15 cellular contexts compared by ENCODE assay signal in genomic region chr13:110521946-110522345, GRCh38. TPM values are rescaled to one million over a fixed set of nuclear protein-coding genes. Genes with fewer than 3 reads are reported as not detected.
DNase-seq lines count a peak whose midpoint lies in the region; ATAC-seq, FAIRE-seq and TF ChIP-seq lines count a peak whose summit lies in the region.
"Had no signal": no experiment of that assay in that cellular context is flagged by ENCODE, and none has a peak within 500 bp of the region (broad histone marks: within the 10 kb centered on the region; RNA-seq: fewer than 3 reads in every experiment).

No MANE protein-coding gene starts in this region.

- H3K4me1 ChIP-seq in A549 = peaks cover 16% of the 10 kb centered on the region; the same call in 2 of the 3 replicates
- 0 out of 2 replicates have a peak, but pooled peaks cover 2% of the 10 kb centered on the region for H3K4me1 ChIP-seq in H9 (ENCODE audit: insufficient read depth, low read length)
- H3K4me1 ChIP-seq in right lobe of liver = peaks cover 2 to 63% (median 33%) of the 10 kb centered on the region in 4 donors

- no peaks in the 10 kb centered on the region for H3K27me3 Mint-ChIP-seq in H9 (ENCODE audit: low read depth)
- H3K27me3 Mint-ChIP-seq: activated T-helper 17 cell treated with anti-CD3 and anti-CD28 coated beads, Interleukin-2, amount 50 U/mL, for 72 hours; central memory CD8-positive, alpha-beta T cell had no signal

- H3K18ac ChIP-seq in H9 (ENCODE audit: insufficient read length, low read depth, low read length) = no peak overlapping the region

- 71% methylated on average over 5 of the region's 7 CpGs for WGBS in A549 (ENCODE audit: missing lambda C conversion rate)
- WGBS in H9 (ENCODE audit: extremely low coverage, insufficient read length, low lambda C conversion rate) = no CpG with 5 or more reads among the region's 7 CpGs
- WGBS in right lobe of liver (ENCODE audit: insufficient coverage, low coverage, low lambda C conversion rate, missing lambda C conversion rate) = 26% methylated on average over 5 of the region's 7 CpGs

- H2BK120ac ChIP-seq in H9 (ENCODE audit: low read depth, low read length, poor library complexity, severe bottlenecking) = no peak overlapping the region

- no peak overlapping the region for H2BK15ac ChIP-seq in H9 (ENCODE audit: low read depth, low read length)

- no peak overlapping the region for H4K5ac ChIP-seq in H9 (ENCODE audit: insufficient read length, low read depth, low read length)

- peak overlapping the region in 2 of 3 experiments; percentile 35 to 71; a peak in 2 of 7 replicates for H3K27ac Mint-ChIP-seq in H9
- H3K27ac Mint-ChIP-seq: activated T-helper 17 cell treated with anti-CD3 and anti-CD28 coated beads, Interleukin-2, amount 50 U/mL, for 72 hours had no signal

- H3K23me2 ChIP-seq in H9 (ENCODE audit: insufficient read length, low read depth, low read length, poor library complexity, severe bottlenecking) = no peaks in the 10 kb centered on the region

- no peaks in the 10 kb centered on the region for H3K27me3 ChIP-seq in H9 (ENCODE audit: insufficient read depth, low read length)
- no peaks in the 10 kb centered on the region for H3K27me3 ChIP-seq in right lobe of liver

- no peak overlapping the region for H3K56ac ChIP-seq in H9 (ENCODE audit: insufficient read length, low read depth, low read length)

- ATAC-seq in A549 = no peak
- ATAC-seq in right lobe of liver = peak in 3 of 4 donors; percentile 1 to 8 (median 5)
- ATAC-seq: activated T-helper 17 cell treated with anti-CD3 and anti-CD28 coated beads, Interleukin-2, amount 50 U/mL, for 72 hours; HCT116 had no signal

- no peak for TF ChIP-seq RAD21 in A549 (conservative IDR thresholded peaks at IDR 0.05 in 1 of 2, IDR thresholded peaks at IDR 0.05 in 1 of 2)

- no peak overlapping the region for H3K4ac ChIP-seq in H9 (ENCODE audit: low read depth, low read length)

- H3K9me3 Mint-ChIP-seq in H9 = no peaks in the 10 kb centered on the region
- H3K9me3 Mint-ChIP-seq: activated T-helper 17 cell treated with anti-CD3 and anti-CD28 coated beads, Interleukin-2, amount 50 U/mL, for 72 hours; central memory CD8-positive, alpha-beta T cell had no signal

- TF ChIP-seq EP300 in A549 (IDR thresholded peaks at IDR 0.05) = no peak

- H4K8ac ChIP-seq in H9 (replicated peaks; ENCODE audit: insufficient read length, low read depth, low read length) = no peak overlapping the region

- H3K14ac ChIP-seq in H9 (ENCODE audit: insufficient read depth, low read length) = no peak overlapping the region

- no peak for TF ChIP-seq CTCF in A549 (IDR thresholded peaks at IDR 0.05)
- no peak for TF ChIP-seq CTCF in H9 (conservative IDR thresholded peaks at IDR 0.05)
- no peak for TF ChIP-seq CTCF in right lobe of liver (IDR thresholded peaks at IDR 0.05)

- H3K79me2 ChIP-seq in H9 (ENCODE audit: insufficient read depth, low read length) = peaks cover 2% of the 10 kb centered on the region; the same call in 1 of the 2 replicates

- H2BK5ac ChIP-seq in H9 (ENCODE audit: insufficient read length, low read length) = no peak overlapping the region

- no peaks in the 10 kb centered on the region for H3K9me3 ChIP-seq in A549
- no peaks in the 10 kb centered on the region for H3K9me3 ChIP-seq in H9 (ENCODE audit: control insufficient read depth, low read depth, low read length)
- H3K9me3 ChIP-seq in right lobe of liver = no peaks in the 10 kb centered on the region
- H3K9me3 ChIP-seq: SJSA1 had no signal

- peaks cover 4% of the 10 kb centered on the region for H3K79me1 ChIP-seq in H9 (ENCODE audit: insufficient read depth, low read depth, low read length, poor library complexity, severe bottlenecking)

- intact Hi-C loops in right lobe of liver (cut with DNase I) = no loop called here

- H2BK20ac ChIP-seq in H9 (ENCODE audit: low read depth, low read length, poor library complexity, severe bottlenecking) = no peak overlapping the region

- H3K4me3 ChIP-seq in A549 = no peak overlapping the region
- H3K4me3 ChIP-seq in right lobe of liver = no peak overlapping the region
- H3K4me3 ChIP-seq: SJSA1 had no signal

- H2AFZ ChIP-seq in H9 (ENCODE audit: low read length) = no peak overlapping the region

- H3K4me3 Mint-ChIP-seq in H9 = no peak overlapping the region
- H3K4me3 Mint-ChIP-seq: activated T-helper 17 cell treated with anti-CD3 and anti-CD28 coated beads, Interleukin-2, amount 50 U/mL, for 72 hours; central memory CD8-positive, alpha-beta T cell had no signal

- FAIRE-seq in A549 (lab: Jason Lieb, UNC) (no peak), frontal cortex (lab: Jason Lieb, UNC) (no peak)

- H3T11ph ChIP-seq in H9 (ENCODE audit: low read length) = no peak overlapping the region

- POLR2A ChIA-PET in A549 (lab: Yijun Ruan, JAX) = no interaction called here

- H3K23ac ChIP-seq in H9 (ENCODE audit: insufficient read length, low read depth, low read length) = no peak overlapping the region

- H2BK12ac ChIP-seq in H9 (ENCODE audit: insufficient read length, low read depth, low read length) = no peak overlapping the region

- DNase-seq in A549 (ENCODE audit: low read depth in 1 of 2, low spot score in 1 of 2) (no peak), H9 (no peak), SKM-1 treated with dmso at 0.1 percent for 144 hours (lab: John Stamatoyannopoulos, UW; ENCODE audit: unreplicated experiment) (peak; percentile 91), right lobe of liver (peak in 1 of 3 donors; percentile 60), NCI-H1694 (lab: John Stamatoyannopoulos, UW) (no peak), frontal cortex (ENCODE audit: low spot score in 2 of 2) (no peak), NCI-H2196 (lab: John Stamatoyannopoulos, UW; ENCODE audit: unreplicated experiment) (no peak)
- DNase-seq in stimulated activated CD4-positive, alpha-beta T cell treated with anti-CD3 and anti-CD28 coated beads, Interleukin-1b, Interleukin-23, amount 100 ng/mL, for 48 hours = no peak
- DNase-seq: stimulated activated CD4-positive, alpha-beta T cell treated with anti-CD3 and anti-CD28 coated beads, Interleukin-2, amount 100 ng/mL, for 24 hours; stimulated activated naive CD4-positive, alpha-beta T cell treated with Interleukin-2 at 50 U/mL for 16 hours had no signal

- no peak for TF ChIP-seq POLR2A in A549 (IDR thresholded peaks at IDR 0.05; ENCODE audit: low read length)
- TF ChIP-seq POLR2A in right lobe of liver (IDR thresholded peaks at IDR 0.05) = no peak

- H4K91ac ChIP-seq in H9 (ENCODE audit: insufficient read length, low read depth, low read length) = no peak overlapping the region

- H3K9ac ChIP-seq in H9 (ENCODE audit: extremely low read depth, insufficient read length, low read length) = no peak overlapping the region

- H4K20me1 ChIP-seq in H9 (ENCODE audit: control insufficient read depth, insufficient read depth, insufficient read length) = no peaks in the 10 kb centered on the region

- peaks cover 0 to 21% (median 4%) of the 10 kb centered on the region in 3 experiments; a peak in 3 of 7 replicates for H3K36me3 Mint-ChIP-seq in H9 (ENCODE audit: insufficient read depth in 1 of 3, low read depth in 3 of 3)

- peaks cover 13 to 21% of the 10 kb centered on the region in 2 experiments for H3K4me1 Mint-ChIP-seq in H9
- H3K4me1 Mint-ChIP-seq: activated T-helper 17 cell treated with anti-CD3 and anti-CD28 coated beads, Interleukin-2, amount 50 U/mL, for 72 hours had no signal

- CTCF ChIA-PET in A549 (lab: Yijun Ruan, JAX) = interaction anchor here (1.2 to 1.3 kb wide), 2 partner anchors 15 to 17 kb away, joined by 3 to 5 read pairs; no protein-coding TSS in a partner anchor

- no peak overlapping the region for H2AK5ac ChIP-seq in H9 (ENCODE audit: insufficient read length, low read length)

- H3K4me2 ChIP-seq in A549 (no peak overlapping the region), H9 (ENCODE audit: insufficient read depth, insufficient read length, low read length) (no peak overlapping the region)

- H3K27ac ChIP-seq in A549 = peak overlapping the region; percentile 24 to 50; a peak in 1 of 6 replicates
- no peak overlapping the region for H3K27ac ChIP-seq in H9 (ENCODE audit: insufficient read length, low read depth, low read length)
- H3K27ac ChIP-seq in right lobe of liver = peak overlapping the region; percentile 71 to 85 (median 79)
- H3K27ac ChIP-seq: SJSA1 had no signal

- peaks cover 0 to 9% (median 0%) of the 10 kb centered on the region in 4 donors for H3K36me3 ChIP-seq in right lobe of liver
- H3K36me3 ChIP-seq: SJSA1 had no signal

TF ChIP-seq in A549, 52 proteins besides CTCF, POLR2A, EP300 and RAD21:
- TF ChIP-seq RCOR1 (IDR thresholded peaks at IDR 0.05; ENCODE audit: low read depth, low read length) (no peak), CEBPB (IDR thresholded peaks at IDR 0.05) (peak in 1 of 2 experiments; percentile 23; a peak in 1 of 4 replicates)
TF ChIP-seq in A549: peak in this region for 1.

RNA-seq across cellular contexts. Expression of gene RAB20, which starts 39.6 kb away (rescaled TPM):
- polyA plus RNA-seq in A549 (2011; rRNA removed) (1.0 and 1.1 TPM in 2 replicates), A549 (2017; fragmentation: RNase III; extraction: RNeasy Plus Mini Kit Qiagen cat#74134 plus additional on column Dnase treatment) (1.2 to 1.7 TPM (median 1.5 TPM) in 3 replicates)
- polyA plus RNA-seq in A549 (2012; cell fraction: cytosol; rRNA removed) = 0.71 and 0.88 TPM in 2 replicates
- polyA plus RNA-seq in A549 (2012; cell fraction: nucleus; rRNA removed) = 0.38 and 0.78 TPM in 2 replicates
- polyA minus RNA-seq in A549 (2011; rRNA and poly(A)+ RNA removed) = 0.41 and 0.88 TPM in 2 replicates
- total RNA-seq in H9 (2021) (11.4 and 12.3 TPM in 2 replicates), right lobe of liver (10 to 100 TPM; 12.5 to 47.2 (median 36.3) TPM), frontal cortex (2.0 TPM)
- polyA plus RNA-seq: neural cell had no signal

Comparison
In these comparisons a context has a peak if more than half of its experiments do, and no peak if none do; other contexts are left out.
1. ATAC-seq: peak in right lobe of liver (3 of 4); none in A549 (0 of 2).